ENCODE assay signal across 19 cellular contexts in genomic region chr2:7847321-7847720, GRCh38.
DNase-seq lines count a peak whose midpoint lies in the region; ATAC-seq lines count a peak whose summit lies in the region.
"Had no signal": no experiment of that assay in that cellular context is flagged by ENCODE, and none has a peak within 500 bp of the region (broad histone marks: within the 10 kb centered on the region; RNA-seq: fewer than 3 reads in every experiment).

No MANE protein-coding gene starts in this region.

- peak overlapping the region; percentile 45 for H2BK15ac ChIP-seq in mesendoderm (replicated peaks; ENCODE audit: low read depth)

- H3K23ac ChIP-seq in mesendoderm (ENCODE audit: low read length) = no peak overlapping the region

- H2BK5ac ChIP-seq in mesendoderm (ENCODE audit: low read length) = no peak overlapping the region

- no peaks in the 10 kb centered on the region for H3K36me3 Mint-ChIP-seq in activated CD4-positive, alpha-beta T cell treated with anti-CD3 and anti-CD28 coated beads, Interleukin-2, amount 10 ng/mL, durations not matched to agents 24 days and 14 days (ENCODE audit: low read depth)
- H3K36me3 Mint-ChIP-seq in activated CD4-positive, alpha-beta memory T cell treated with anti-CD3 and anti-CD28 coated beads for 36 hours = no peaks in the 10 kb centered on the region

- peaks cover 3% of the 10 kb centered on the region for H3K9me3 Mint-ChIP-seq in activated CD4-positive, alpha-beta T cell treated with anti-CD3 and anti-CD28 coated beads, Interleukin-2, amount 10 ng/mL, durations not matched to agents 24 days and 14 days
- peaks cover 2% of the 10 kb centered on the region for H3K9me3 Mint-ChIP-seq in activated CD4-positive, alpha-beta memory T cell treated with anti-CD3 and anti-CD28 coated beads for 36 hours

- H3K4me1 ChIP-seq in mesendoderm (ENCODE audit: control insufficient read depth, low read depth, low read length) = no peaks in the 10 kb centered on the region
- H3K4me1 ChIP-seq: psoas muscle, SJCRH30 had no signal

- no peak overlapping the region for H3K9ac ChIP-seq in mesendoderm (ENCODE audit: low read length)
- H3K9ac ChIP-seq: BLaER1 had no signal

- no peaks in the 10 kb centered on the region for H3K27me3 Mint-ChIP-seq in activated CD4-positive, alpha-beta T cell treated with anti-CD3 and anti-CD28 coated beads, Interleukin-2, amount 10 ng/mL, durations not matched to agents 24 days and 14 days
- peaks cover 9% of the 10 kb centered on the region for H3K27me3 Mint-ChIP-seq in activated CD4-positive, alpha-beta memory T cell treated with anti-CD3 and anti-CD28 coated beads for 36 hours

- H3K56ac ChIP-seq in mesendoderm (ENCODE audit: low read length) = no peak overlapping the region

- no peak overlapping the region for H3K4me3 ChIP-seq in mesendoderm (ENCODE audit: low read length)
- H3K4me3 ChIP-seq: BLaER1, dorsolateral prefrontal cortex, MG63, psoas muscle, SJCRH30 had no signal

- H4K8ac ChIP-seq in mesendoderm (ENCODE audit: low read depth, low read length) = no peak overlapping the region

- H3K18ac ChIP-seq in mesendoderm (ENCODE audit: low read length) = peak overlapping the region; percentile 44

- intact Hi-C loops in activated CD4-positive, alpha-beta T cell treated with anti-CD3 and anti-CD28 coated beads, Interleukin-2, amount 10 ng/mL, durations not matched to agents 24 days and 14 days (cut with micrococcal nuclease) = loop anchor here (5.0 kb wide), 5 partner anchors 140 to 835 kb away; partner anchors contain the start of gene ID2
- intact Hi-C loops in activated CD4-positive, alpha-beta memory T cell treated with anti-CD3 and anti-CD28 coated beads for 36 hours (cut with micrococcal nuclease) = loop anchor here (5.0 to 10.0 kb wide), 5 partner anchors 90 to 933 kb away; partner anchors contain the start of genes ID2 and RNF144A

- H4K5ac ChIP-seq in mesendoderm (ENCODE audit: low read length) = no peak overlapping the region

- peak overlapping the region; percentile 89 for H3K27ac Mint-ChIP-seq in activated CD4-positive, alpha-beta T cell treated with anti-CD3 and anti-CD28 coated beads, Interleukin-2, amount 10 ng/mL, durations not matched to agents 24 days and 14 days
- peak overlapping the region; percentile 75 for H3K27ac Mint-ChIP-seq in activated CD4-positive, alpha-beta memory T cell treated with anti-CD3 and anti-CD28 coated beads for 36 hours

- peaks cover 32% of the 10 kb centered on the region for H3K4me1 Mint-ChIP-seq in activated CD4-positive, alpha-beta T cell treated with anti-CD3 and anti-CD28 coated beads, Interleukin-2, amount 10 ng/mL, durations not matched to agents 24 days and 14 days
- H3K4me1 Mint-ChIP-seq in activated CD4-positive, alpha-beta memory T cell treated with anti-CD3 and anti-CD28 coated beads for 36 hours (ENCODE audit: low read depth) = peaks cover 32% of the 10 kb centered on the region

- H2BK120ac ChIP-seq in mesendoderm (ENCODE audit: low read depth, low read length) = peak overlapping the region; percentile 88

- ATAC-seq in GM18519 (IDR thresholded peaks at IDR 0.05; ENCODE audit: low FRiP score, unreplicated experiment) = peak; percentile 6
- no peak for ATAC-seq in GM21515 (IDR thresholded peaks at IDR 0.05; ENCODE audit: unreplicated experiment)
- no peak for ATAC-seq in HG03139 (IDR thresholded peaks at IDR 0.05; ENCODE audit: unreplicated experiment)
- ATAC-seq: psoas muscle had no signal

- H3K4me2 ChIP-seq in mesendoderm (ENCODE audit: low read length) = no peak overlapping the region
- H3K4me2 ChIP-seq: BLaER1 had no signal

- H3K4ac ChIP-seq in mesendoderm (ENCODE audit: low read depth, low read length) = no peak overlapping the region

- peak overlapping the region; percentile 50 for H3K4me3 Mint-ChIP-seq in activated CD4-positive, alpha-beta T cell treated with anti-CD3 and anti-CD28 coated beads, Interleukin-2, amount 10 ng/mL, durations not matched to agents 24 days and 14 days
- H3K4me3 Mint-ChIP-seq in activated CD4-positive, alpha-beta memory T cell treated with anti-CD3 and anti-CD28 coated beads for 36 hours = no peak overlapping the region
- H3K4me3 Mint-ChIP-seq: H9 had no signal

- H3K27ac ChIP-seq in mesendoderm (ENCODE audit: low read depth, low read length) = no peak overlapping the region
- H3K27ac ChIP-seq: BLaER1, dorsolateral prefrontal cortex, psoas muscle, SJCRH30 had no signal

- POLR2A ChIA-PET in activated CD4-positive, alpha-beta memory T cell treated with anti-CD3 and anti-CD28 coated beads for 36 hours (lab: Charles Lee) = interaction anchor here (0.6 to 2.5 kb wide), 6 partner anchors 21 to 901 kb away, joined by 3 to 18 read pairs (median 4); no protein-coding TSS in a partner anchor

- H3K36me3 ChIP-seq in mesendoderm (ENCODE audit: control insufficient read depth, insufficient read depth, low read length) = no peaks in the 10 kb centered on the region
- H3K36me3 ChIP-seq: BLaER1, MG63, SJCRH30 had no signal

- H3K79me1 ChIP-seq in mesendoderm (ENCODE audit: low read length) = no peaks in the 10 kb centered on the region

- peak overlapping the region; percentile 43 for H2AK5ac ChIP-seq in mesendoderm (ENCODE audit: low read length)

- CTCF ChIA-PET in activated CD4-positive, alpha-beta memory T cell treated with anti-CD3 and anti-CD28 coated beads for 36 hours (lab: Charles Lee) = interaction anchor here (1.0 to 1.6 kb wide), 5 partner anchors 17 to 98 kb away, joined by 3 to 4 read pairs (median 3); no protein-coding TSS in a partner anchor

- no peaks in the 10 kb centered on the region for H3K79me2 ChIP-seq in mesendoderm (ENCODE audit: control insufficient read depth, insufficient read depth, low read length)

- H3K27me3 ChIP-seq in mesendoderm (ENCODE audit: insufficient read depth, low read length, poor library complexity) = no peaks in the 10 kb centered on the region
- H3K27me3 ChIP-seq: BLaER1, MG63, SJCRH30 had no signal

- DNase-seq in activated CD4-positive, alpha-beta T cell treated with anti-CD3 and anti-CD28 coated beads, Interleukin-2, amount 10 ng/mL, durations not matched to agents 24 days and 14 days = peak; percentile 51
- DNase-seq in activated CD4-positive, alpha-beta T cell treated with anti-CD3 and anti-CD28 coated beads for 48 hours = no peak
- no peak for DNase-seq in activated CD4-positive, alpha-beta memory T cell treated with anti-CD3 and anti-CD28 coated beads for 36 hours
- no peak for DNase-seq in mesendoderm
- DNase-seq in amniotic stem cell (lab: John Stamatoyannopoulos, UW) = no peak
- DNase-seq: activated CD4-positive, CD25-positive, alpha-beta regulatory T cell treated with anti-CD3 and anti-CD28 coated beads, Interleukin-2, amount 50 U/mL, for 72 hours; activated T-cell treated with anti-CD3 and anti-CD28 coated beads for 4 hours; dorsolateral prefrontal cortex; foreskin melanocyte; H9; NCI-H2227 treated with DMSO at 0.1 percent for 48 hours; psoas muscle; SJCRH30; substantia nigra had no signal

- WGBS in mesendoderm (ENCODE audit: extremely low coverage, insufficient coverage, low lambda C conversion rate) = no CpG with 5 or more reads among the region's 4 CpGs
